Comparison of ENCODE assay signal across 1 cellular context in the genomic region with DNA sequence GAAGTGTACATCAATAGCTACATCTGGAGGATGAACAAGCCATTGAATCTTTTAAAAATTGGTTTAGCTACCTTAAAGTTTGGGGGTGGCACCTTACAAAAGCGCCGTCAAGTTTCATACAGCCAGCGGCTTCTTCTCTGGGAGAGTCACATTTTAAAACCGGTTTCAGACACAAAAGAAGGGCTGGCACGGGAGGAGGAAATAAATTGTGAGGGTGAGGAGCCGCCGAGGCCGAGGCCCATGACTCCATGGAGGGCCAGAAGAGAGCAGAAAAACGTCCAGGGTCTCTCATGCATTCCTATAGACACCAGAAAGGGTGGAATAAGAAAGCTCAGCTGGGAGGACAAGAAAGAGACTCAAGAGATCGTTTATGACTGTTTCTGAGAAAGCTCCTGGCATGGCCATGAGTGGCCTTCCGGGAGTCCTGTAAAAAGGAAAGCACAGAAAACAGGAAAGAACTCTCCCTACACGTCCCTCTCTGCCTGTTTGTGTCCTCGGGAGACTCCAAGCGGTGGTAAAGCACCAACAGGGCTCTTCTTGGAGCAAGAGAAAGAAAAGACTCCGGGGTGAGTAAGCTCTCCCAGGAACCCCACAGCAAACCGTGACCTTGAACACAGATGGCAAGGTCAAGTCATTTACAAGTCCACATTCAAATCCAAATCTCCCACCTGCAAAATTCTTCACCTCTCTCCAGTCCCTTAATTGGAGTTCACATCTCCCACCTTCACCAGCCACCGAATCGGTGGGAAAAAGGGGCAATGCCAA.
TF ChIP-seq lines count a peak whose summit lies in the region.

No MANE protein-coding gene starts in this region.

TF ChIP-seq in GM23338, 12 proteins besides CTCF, POLR2A, EP300 and RAD21:
- TF ChIP-seq, protein P1, sequence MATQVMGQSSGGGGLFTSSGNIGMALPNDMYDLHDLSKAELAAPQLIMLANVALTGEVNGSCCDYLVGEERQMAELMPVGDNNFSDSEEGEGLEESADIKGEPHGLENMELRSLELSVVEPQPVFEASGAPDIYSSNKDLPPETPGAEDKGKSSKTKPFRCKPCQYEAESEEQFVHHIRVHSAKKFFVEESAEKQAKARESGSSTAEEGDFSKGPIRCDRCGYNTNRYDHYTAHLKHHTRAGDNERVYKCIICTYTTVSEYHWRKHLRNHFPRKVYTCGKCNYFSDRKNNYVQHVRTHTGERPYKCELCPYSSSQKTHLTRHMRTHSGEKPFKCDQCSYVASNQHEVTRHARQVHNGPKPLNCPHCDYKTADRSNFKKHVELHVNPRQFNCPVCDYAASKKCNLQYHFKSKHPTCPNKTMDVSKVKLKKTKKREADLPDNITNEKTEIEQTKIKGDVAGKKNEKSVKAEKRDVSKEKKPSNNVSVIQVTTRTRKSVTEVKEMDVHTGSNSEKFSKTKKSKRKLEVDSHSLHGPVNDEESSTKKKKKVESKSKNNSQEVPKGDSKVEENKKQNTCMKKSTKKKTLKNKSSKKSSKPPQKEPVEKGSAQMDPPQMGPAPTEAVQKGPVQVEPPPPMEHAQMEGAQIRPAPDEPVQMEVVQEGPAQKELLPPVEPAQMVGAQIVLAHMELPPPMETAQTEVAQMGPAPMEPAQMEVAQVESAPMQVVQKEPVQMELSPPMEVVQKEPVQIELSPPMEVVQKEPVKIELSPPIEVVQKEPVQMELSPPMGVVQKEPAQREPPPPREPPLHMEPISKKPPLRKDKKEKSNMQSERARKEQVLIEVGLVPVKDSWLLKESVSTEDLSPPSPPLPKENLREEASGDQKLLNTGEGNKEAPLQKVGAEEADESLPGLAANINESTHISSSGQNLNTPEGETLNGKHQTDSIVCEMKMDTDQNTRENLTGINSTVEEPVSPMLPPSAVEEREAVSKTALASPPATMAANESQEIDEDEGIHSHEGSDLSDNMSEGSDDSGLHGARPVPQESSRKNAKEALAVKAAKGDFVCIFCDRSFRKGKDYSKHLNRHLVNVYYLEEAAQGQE (IDR thresholded peaks at IDR 0.05; ENCODE audit: unreplicated experiment) = no peak
- TF ChIP-seq, protein P2, sequence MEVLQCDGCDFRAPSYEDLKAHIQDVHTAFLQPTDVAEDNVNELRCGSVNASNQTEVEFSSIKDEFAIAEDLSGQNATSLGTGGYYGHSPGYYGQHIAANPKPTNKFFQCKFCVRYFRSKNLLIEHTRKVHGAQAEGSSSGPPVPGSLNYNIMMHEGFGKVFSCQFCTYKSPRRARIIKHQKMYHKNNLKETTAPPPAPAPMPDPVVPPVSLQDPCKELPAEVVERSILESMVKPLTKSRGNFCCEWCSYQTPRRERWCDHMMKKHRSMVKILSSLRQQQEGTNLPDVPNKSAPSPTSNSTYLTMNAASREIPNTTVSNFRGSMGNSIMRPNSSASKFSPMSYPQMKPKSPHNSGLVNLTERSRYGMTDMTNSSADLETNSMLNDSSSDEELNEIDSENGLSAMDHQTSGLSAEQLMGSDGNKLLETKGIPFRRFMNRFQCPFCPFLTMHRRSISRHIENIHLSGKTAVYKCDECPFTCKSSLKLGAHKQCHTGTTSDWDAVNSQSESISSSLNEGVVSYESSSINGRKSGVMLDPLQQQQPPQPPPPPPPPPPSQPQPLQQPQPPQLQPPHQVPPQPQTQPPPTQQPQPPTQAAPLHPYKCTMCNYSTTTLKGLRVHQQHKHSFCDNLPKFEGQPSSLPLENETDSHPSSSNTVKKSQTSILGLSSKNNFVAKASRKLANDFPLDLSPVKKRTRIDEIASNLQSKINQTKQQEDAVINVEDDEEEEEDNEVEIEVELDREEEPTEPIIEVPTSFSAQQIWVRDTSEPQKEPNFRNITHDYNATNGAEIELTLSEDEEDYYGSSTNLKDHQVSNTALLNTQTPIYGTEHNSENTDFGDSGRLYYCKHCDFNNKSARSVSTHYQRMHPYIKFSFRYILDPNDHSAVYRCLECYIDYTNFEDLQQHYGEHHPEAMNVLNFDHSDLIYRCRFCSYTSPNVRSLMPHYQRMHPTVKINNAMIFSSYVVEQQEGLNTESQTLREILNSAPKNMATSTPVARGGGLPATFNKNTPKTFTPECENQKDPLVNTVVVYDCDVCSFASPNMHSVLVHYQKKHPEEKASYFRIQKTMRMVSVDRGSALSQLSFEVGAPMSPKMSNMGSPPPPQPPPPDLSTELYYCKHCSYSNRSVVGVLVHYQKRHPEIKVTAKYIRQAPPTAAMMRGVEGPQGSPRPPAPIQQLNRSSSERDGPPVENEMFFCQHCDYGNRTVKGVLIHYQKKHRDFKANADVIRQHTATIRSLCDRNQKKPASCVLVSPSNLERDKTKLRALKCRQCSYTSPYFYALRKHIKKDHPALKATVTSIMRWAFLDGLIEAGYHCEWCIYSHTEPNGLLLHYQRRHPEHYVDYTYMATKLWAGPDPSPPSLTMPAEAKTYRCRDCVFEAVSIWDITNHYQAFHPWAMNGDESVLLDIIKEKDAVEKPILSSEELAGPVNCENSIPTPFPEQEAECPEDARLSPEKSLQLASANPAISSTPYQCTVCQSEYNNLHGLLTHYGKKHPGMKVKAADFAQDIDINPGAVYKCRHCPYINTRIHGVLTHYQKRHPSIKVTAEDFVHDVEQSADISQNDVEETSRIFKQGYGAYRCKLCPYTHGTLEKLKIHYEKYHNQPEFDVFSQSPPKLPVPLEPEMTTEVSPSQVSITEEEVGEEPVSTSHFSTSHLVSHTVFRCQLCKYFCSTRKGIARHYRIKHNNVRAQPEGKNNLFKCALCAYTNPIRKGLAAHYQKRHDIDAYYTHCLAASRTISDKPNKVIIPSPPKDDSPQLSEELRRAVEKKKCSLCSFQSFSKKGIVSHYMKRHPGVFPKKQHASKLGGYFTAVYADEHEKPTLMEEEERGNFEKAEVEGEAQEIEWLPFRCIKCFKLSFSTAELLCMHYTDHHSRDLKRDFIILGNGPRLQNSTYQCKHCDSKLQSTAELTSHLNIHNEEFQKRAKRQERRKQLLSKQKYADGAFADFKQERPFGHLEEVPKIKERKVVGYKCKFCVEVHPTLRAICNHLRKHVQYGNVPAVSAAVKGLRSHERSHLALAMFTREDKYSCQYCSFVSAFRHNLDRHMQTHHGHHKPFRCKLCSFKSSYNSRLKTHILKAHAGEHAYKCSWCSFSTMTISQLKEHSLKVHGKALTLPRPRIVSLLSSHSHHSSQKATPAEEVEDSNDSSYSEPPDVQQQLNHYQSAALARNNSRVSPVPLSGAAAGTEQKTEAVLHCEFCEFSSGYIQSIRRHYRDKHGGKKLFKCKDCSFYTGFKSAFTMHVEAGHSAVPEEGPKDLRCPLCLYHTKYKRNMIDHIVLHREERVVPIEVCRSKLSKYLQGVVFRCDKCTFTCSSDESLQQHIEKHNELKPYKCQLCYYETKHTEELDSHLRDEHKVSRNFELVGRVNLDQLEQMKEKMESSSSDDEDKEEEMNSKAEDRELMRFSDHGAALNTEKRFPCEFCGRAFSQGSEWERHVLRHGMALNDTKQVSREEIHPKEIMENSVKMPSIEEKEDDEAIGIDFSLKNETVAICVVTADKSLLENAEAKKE (CRISPR knock-in tag; IDR thresholded peaks at IDR 0.05) = no peak
- TF ChIP-seq EZH2phosphoT487 (IDR thresholded peaks at IDR 0.05; ENCODE audit: unreplicated experiment) (no peak), JUNB (IDR thresholded peaks at IDR 0.05; ENCODE audit: unreplicated experiment) (no peak), CREB1 (CRISPR knock-in tag; IDR thresholded peaks at IDR 0.05; ENCODE audit: low read depth) (no peak), ZNF114 (CRISPR knock-in tag; IDR thresholded peaks at IDR 0.05) (no peak), ZNF331 (CRISPR knock-in tag; IDR thresholded peaks at IDR 0.05; ENCODE audit: low read depth) (no peak), POLR2AphosphoS5 (IDR thresholded peaks at IDR 0.05; ENCODE audit: low read depth) (no peak; the same call in 1 of the 2 replicates), EZH2 (IDR thresholded peaks at IDR 0.05; ENCODE audit: low read depth, unreplicated experiment) (no peak), NANOG (IDR thresholded peaks at IDR 0.05; ENCODE audit: borderline replicate concordance) (no peak), STAT1 (IDR thresholded peaks at IDR 0.05; ENCODE audit: unreplicated experiment) (no peak)
- TF ChIP-seq, protein P3, sequence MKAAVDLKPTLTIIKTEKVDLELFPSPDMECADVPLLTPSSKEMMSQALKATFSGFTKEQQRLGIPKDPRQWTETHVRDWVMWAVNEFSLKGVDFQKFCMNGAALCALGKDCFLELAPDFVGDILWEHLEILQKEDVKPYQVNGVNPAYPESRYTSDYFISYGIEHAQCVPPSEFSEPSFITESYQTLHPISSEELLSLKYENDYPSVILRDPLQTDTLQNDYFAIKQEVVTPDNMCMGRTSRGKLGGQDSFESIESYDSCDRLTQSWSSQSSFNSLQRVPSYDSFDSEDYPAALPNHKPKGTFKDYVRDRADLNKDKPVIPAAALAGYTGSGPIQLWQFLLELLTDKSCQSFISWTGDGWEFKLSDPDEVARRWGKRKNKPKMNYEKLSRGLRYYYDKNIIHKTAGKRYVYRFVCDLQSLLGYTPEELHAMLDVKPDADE (IDR thresholded peaks at IDR 0.05) = no peak
TF ChIP-seq in GM23338: peak in this region for 0.
